21 cellular contexts compared by ENCODE assay signal in genomic region chr20:48308882-48309281, GRCh38.
"Had no signal": no experiment of that assay in that cellular context is flagged by ENCODE, and none has a peak within 500 bp of the region (broad histone marks: within the 10 kb centered on the region; RNA-seq: fewer than 3 reads in every experiment).

No MANE protein-coding gene starts in this region.

- H3K9me3 Mint-ChIP-seq: activated T-helper 1 cell treated with anti-CD3 and anti-CD28 coated beads, Interleukin-12 subunit alpha, Interleukin-12 subunit beta, Interleukin-2, Interleukin-4 antibody, amounts not matched to agents 30 ng/mL and 10 ng/mL and 1 ng/mL, durations not matched to agents 14 hours and 24 hours and 36 hours; dendritic cell treated with granulocyte-macrophage colony-stimulating factor and Interleukin-4, amounts not matched to agents 40 ng/mL and 50 ng/mL, for 4 days; nephron progenitor cell had no signal

- H3K4me1 ChIP-seq: left ventricle myocardium inferior, tibial nerve had no signal

- H3K27ac Mint-ChIP-seq: activated naive CD8-positive, alpha-beta T cell; activated T-helper 1 cell treated with anti-CD3 and anti-CD28 coated beads, Interleukin-12 subunit alpha, Interleukin-12 subunit beta, Interleukin-2, Interleukin-4 antibody, amounts not matched to agents 30 ng/mL and 10 ng/mL and 1 ng/mL, durations not matched to agents 14 hours and 24 hours and 36 hours; dendritic cell treated with granulocyte-macrophage colony-stimulating factor and Interleukin-4, amounts not matched to agents 40 ng/mL and 50 ng/mL, for 4 days; nephron progenitor cell had no signal

- H3K27me3 ChIP-seq: cardiac muscle cell, tibial nerve had no signal

- H3K4me3 Mint-ChIP-seq: activated naive CD8-positive, alpha-beta T cell; activated T-helper 1 cell treated with anti-CD3 and anti-CD28 coated beads, Interleukin-12 subunit alpha, Interleukin-12 subunit beta, Interleukin-2, Interleukin-4 antibody, amounts not matched to agents 30 ng/mL and 10 ng/mL and 1 ng/mL, durations not matched to agents 14 hours and 24 hours and 36 hours; dendritic cell treated with granulocyte-macrophage colony-stimulating factor and Interleukin-4, amounts not matched to agents 40 ng/mL and 50 ng/mL, for 4 days; nephron progenitor cell had no signal

- H3K4me3 ChIP-seq: cardiac muscle cell, left ventricle myocardium inferior, tibial nerve had no signal

- H3K36me3 ChIP-seq: cardiac muscle cell, left ventricle myocardium inferior, tibial nerve, WERI-Rb-1 had no signal

- DNase-seq: activated CD4-positive, alpha-beta T cell treated with anti-CD3 and anti-CD28 coated beads, Interleukin-2, amount 50 U/mL, for 48 hours; activated gamma-delta T cell treated with Interleukin-2 at 50 U/mL for 16 hours; effector CD8-positive, alpha-beta T cell; foreskin melanocyte; glutamatergic neuron; hypothalamus; kidney glomerular epithelial cell; left ventricle myocardium inferior; mammary epithelial cell; nephron progenitor cell; stimulated activated CD4-positive, alpha-beta T cell treated with anti-CD3 and anti-CD28 coated beads, Interleukin-12 subunit alpha, Interleukin-12 subunit beta, amount 100 ng/mL, for 4 hours; stimulated activated CD4-positive, alpha-beta T cell treated with anti-CD3 and anti-CD28 coated beads, Interleukin-1b, Interleukin-23, amount 100 ng/mL, for 48 hours; stimulated activated CD8-positive, alpha-beta memory T cell treated with anti-CD3 and anti-CD28 coated beads, Interleukin-4, amount 100 ng/mL, for 48 hours; stimulated activated naive CD4-positive, alpha-beta T cell treated with Interleukin-2 at 50 U/mL for 16 hours; WERI-Rb-1 had no signal

- FAIRE-seq: urothelium cell line had no signal

- H3K36me3 Mint-ChIP-seq: activated naive CD8-positive, alpha-beta T cell had no signal

- H3K27ac ChIP-seq: cardiac muscle cell, left ventricle myocardium inferior, tibial nerve, WERI-Rb-1 had no signal

- H3K9me3 ChIP-seq: left ventricle myocardium inferior, tibial nerve had no signal
